ENCODE assay signal across 1 cellular context in the genomic region with DNA sequence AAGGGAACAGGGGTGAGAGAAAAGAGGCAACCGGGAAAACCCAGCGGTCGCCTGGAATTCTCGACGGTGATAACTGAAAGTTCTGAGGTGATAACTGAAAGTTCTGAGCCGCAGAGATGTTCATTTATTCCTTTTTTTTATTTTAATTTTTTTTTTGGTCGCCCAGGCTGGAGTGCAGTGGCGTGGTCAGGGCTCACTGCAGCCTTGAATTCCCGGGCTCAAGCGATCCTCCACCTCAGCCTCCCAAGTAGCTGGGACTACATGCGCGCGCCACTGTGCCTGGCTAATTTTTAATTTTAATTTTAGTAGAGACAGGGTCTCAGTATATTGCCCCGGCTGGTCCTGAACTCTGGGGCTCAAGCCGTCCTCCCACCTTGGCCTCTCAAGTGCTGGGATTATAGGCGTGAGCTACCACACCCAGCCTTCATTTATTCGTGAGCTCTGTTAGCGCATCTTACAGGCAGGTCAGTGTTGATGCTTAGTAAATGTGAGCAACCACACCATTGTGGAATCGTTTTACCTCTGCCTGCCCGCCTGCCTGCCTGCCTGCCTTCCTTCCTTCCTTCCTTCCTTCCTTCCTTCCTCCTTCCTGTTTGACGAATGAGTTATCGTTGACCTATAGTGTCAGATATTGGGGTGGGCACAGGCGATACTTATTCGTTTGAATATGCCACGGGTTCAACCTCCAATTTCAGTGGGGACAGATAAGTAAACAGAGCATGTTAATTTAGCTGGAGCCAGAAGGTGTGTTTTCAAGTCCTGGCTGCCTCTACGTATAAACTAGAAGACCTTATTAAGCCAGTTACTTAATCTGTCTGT.
TF ChIP-seq lines count a peak whose summit lies in the region.

No MANE protein-coding gene starts in this region.

TF ChIP-seq in HepG2, 621 proteins besides CTCF, POLR2A, EP300 and RAD21 (continued from another document):
- TF ChIP-seq USF2 (IDR thresholded peaks at IDR 0.05; ENCODE audit: low read depth, low read length) (no peak), USF2 (CRISPR knock-in tag; IDR thresholded peaks at IDR 0.05; ENCODE audit: borderline replicate concordance) (0 out of 2 replicates have a peak, but pooled peaks have one; percentile 42), ZNF275 (CRISPR knock-in tag; IDR thresholded peaks at IDR 0.05; ENCODE audit: borderline replicate concordance) (no peak), EED (CRISPR knock-in tag; IDR thresholded peaks at IDR 0.05) (peak; percentile 49; the same call in 1 of the 2 replicates), ZZZ3 (CRISPR knock-in tag; IDR thresholded peaks at IDR 0.05; ENCODE audit: borderline replicate concordance) (no peak), HINFP (CRISPR knock-in tag; IDR thresholded peaks at IDR 0.05; ENCODE audit: low read depth) (0 out of 2 replicates have a peak, but pooled peaks have one; percentile 6), MATR3 (CRISPR knock-in tag; IDR thresholded peaks at IDR 0.05) (no peak), FOXJ3 (CRISPR knock-in tag; IDR thresholded peaks at IDR 0.05; ENCODE audit: borderline replicate concordance) (peak; percentile 49; the same call in 1 of the 2 replicates), ZNF616 (CRISPR knock-in tag; IDR thresholded peaks at IDR 0.05; ENCODE audit: low read depth) (no peak), NCOA2 (CRISPR knock-in tag; IDR thresholded peaks at IDR 0.05) (no peak), DNMT3B (CRISPR knock-in tag; conservative IDR thresholded peaks at IDR 0.05) (no peak), POLR2G (IDR thresholded peaks at IDR 0.05; ENCODE audit: low read depth, low read length) (peak; percentile 60; the same call in 1 of the 2 replicates)
